ENCODE assay signal across 3 cellular contexts in the genomic region with DNA sequence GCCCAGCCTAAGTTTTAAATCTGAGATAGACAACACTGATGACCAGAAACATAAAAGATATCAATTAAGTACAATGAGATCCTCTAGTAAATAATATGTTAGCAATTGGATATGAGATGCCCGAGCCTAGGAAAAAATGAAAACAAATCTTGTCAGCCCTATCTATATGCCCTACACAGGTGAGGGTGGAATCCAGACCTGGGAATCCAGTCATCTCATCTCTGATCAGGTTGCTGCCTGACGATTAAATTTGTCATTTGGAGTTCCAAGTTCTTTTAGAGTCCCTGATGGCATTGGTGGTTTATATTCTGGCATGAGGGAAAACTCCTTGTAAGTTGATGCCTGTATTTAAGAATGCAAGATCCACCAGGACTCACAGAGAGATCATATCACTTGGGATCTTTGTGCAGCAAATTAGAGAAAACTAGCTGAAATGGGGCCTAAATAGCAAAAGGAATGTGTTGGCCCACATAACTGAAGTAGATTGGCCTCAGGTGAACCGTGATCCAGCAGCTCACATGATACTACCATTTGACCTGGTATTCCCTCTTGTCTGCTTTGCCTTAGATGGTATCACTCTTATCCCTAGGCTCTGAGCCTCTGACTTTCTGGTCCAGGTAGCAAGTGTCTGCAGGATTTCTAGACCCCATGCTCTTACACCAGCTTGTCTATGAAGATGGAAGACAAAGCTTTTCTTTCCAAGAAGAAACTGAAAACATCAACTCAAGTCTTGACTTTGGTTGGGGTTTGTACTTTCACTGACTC. TPM values are rescaled to one million over a fixed set of nuclear protein-coding genes. Genes with fewer than 3 reads are reported as not detected.
"Had no signal": no experiment of that assay in that cellular context is flagged by ENCODE, and none has a peak within 500 bp of the region (broad histone marks: within the 10 kb centered on the region; RNA-seq: fewer than 3 reads in every experiment).

No MANE protein-coding gene starts in this region.

RNA-seq across cellular contexts. Expression of a gene that starts 48.2 kb away (rescaled TPM):
- total RNA-seq: OCI-LY7, PC-9 had no signal
- polyA plus RNA-seq: SK-N-SH had no signal
